23 cellular contexts compared by ENCODE assay signal in genomic region chr7:621572-622285, GRCh38.
DNase-seq lines count a peak whose midpoint lies in the region; ATAC-seq and TF ChIP-seq lines count a peak whose summit lies in the region.
"Had no signal": no experiment of that assay in that cellular context is flagged by ENCODE, and none has a peak within 500 bp of the region (broad histone marks: within the 10 kb centered on the region; RNA-seq: fewer than 3 reads in every experiment).

No MANE protein-coding gene starts in this region.

- no peak overlapping the region for H3K14ac ChIP-seq in neuronal stem cell (ENCODE audit: low read length)

- H3K79me1 ChIP-seq in neuronal stem cell (ENCODE audit: low read depth, low read length), result no peaks in the 10 kb centered on the region

- TF ChIP-seq CTCF in mammary epithelial cell (conservative IDR thresholded peaks at IDR 0.05 in 1 of 2, IDR thresholded peaks at IDR 0.05 in 1 of 2; ENCODE audit: extremely low read depth in 1 of 2, insufficient read depth in 1 of 2, low read depth in 1 of 2, low read length in 2 of 2) (no peak), colonic mucosa (IDR thresholded peaks at IDR 0.05) (no peak), endodermal cell (conservative IDR thresholded peaks at IDR 0.05) (no peak)

- H3K36me3 ChIP-seq in mammary epithelial cell (ENCODE audit: insufficient read depth, low read length), result no peaks in the 10 kb centered on the region
- H3K36me3 ChIP-seq in colonic mucosa, result no peaks in the 10 kb centered on the region
- H3K36me3 ChIP-seq in neuronal stem cell (replicated peaks in 1 of 2; ENCODE audit: control insufficient read depth in 2 of 2, insufficient read depth in 2 of 2, low read length in 2 of 2), result no peaks in the 10 kb centered on the region
- no peaks in the 10 kb centered on the region for H3K36me3 ChIP-seq in endodermal cell (ENCODE audit: control insufficient read depth, insufficient read depth, low read length)
- H3K36me3 ChIP-seq: BE2C, neural progenitor cell, tibial nerve had no signal

- peak; percentile 85 to 91 for DNase-seq in T47D (ENCODE audit: low read depth in 1 of 2, low spot score in 1 of 2)
- DNase-seq in mammary epithelial cell, result no peak
- peak; percentile 77 for DNase-seq in colonic mucosa
- no peak for DNase-seq in neuronal stem cell (ENCODE audit: low spot score)
- no peak for DNase-seq in left ventricle myocardium superior
- no peak for DNase-seq in endodermal cell
- DNase-seq: activated naive CD4-positive, alpha-beta T cell treated with Interleukin-2 at 50 U/mL for 16 hours; activated T-cell treated with anti-CD3 and anti-CD28 coated beads, Interleukin-2, amount 50 U/mL, for 24 hours; BE2C; KBM-7; NCI-H1436 treated with DMSO at 0.1 percent for 48 hours; NCI-H510A treated with DMSO at 0.1 percent for 48 hours; RPMI8226; stimulated activated CD4-positive, alpha-beta T cell treated with anti-CD3 and anti-CD28 coated beads, Interleukin-4, amount 100 ng/mL, for 24 hours; stimulated activated naive CD8-positive, alpha-beta T cell treated with anti-CD3 and anti-CD28 coated beads, Interleukin-15, amount 100 ng/mL, for 72 hours had no signal

- H3K27me3 ChIP-seq in mammary epithelial cell (ENCODE audit: insufficient read depth, low read length) (no peaks in the 10 kb centered on the region), colonic mucosa (no peaks in the 10 kb centered on the region), neuronal stem cell (ENCODE audit: control insufficient read depth in 3 of 3, insufficient read depth in 3 of 3, low read depth in 1 of 3, low read length in 3 of 3) (no peaks in the 10 kb centered on the region), endodermal cell (ENCODE audit: control insufficient read depth, insufficient read depth, low read length, poor library complexity, severe bottlenecking) (no peaks in the 10 kb centered on the region)
- H3K27me3 ChIP-seq: BE2C, heart left ventricle, neural progenitor cell, tibial nerve had no signal

- no peak overlapping the region for H3K4me3 ChIP-seq in mammary epithelial cell (replicated peaks in 1 of 3; ENCODE audit: insufficient read depth in 1 of 3, low read depth in 2 of 3, low read length in 3 of 3)
- H3K4me3 ChIP-seq in colonic mucosa, result no peak overlapping the region
- no peak overlapping the region for H3K4me3 ChIP-seq in neuronal stem cell (ENCODE audit: low read length in 2 of 2)
- no peak overlapping the region for H3K4me3 ChIP-seq in endodermal cell (ENCODE audit: low read length)
- H3K4me3 ChIP-seq: heart left ventricle, neural progenitor cell, smooth muscle cell, tibial nerve had no signal

- H3K27me3 Mint-ChIP-seq in endodermal cell (ENCODE audit: insufficient read depth), result no peaks in the 10 kb centered on the region
- H3K27me3 Mint-ChIP-seq: activated T-cell treated with anti-CD3 and anti-CD28 coated beads, Interleukin-2, amount 50 U/mL, for 24 hours; dendritic cell treated with granulocyte-macrophage colony-stimulating factor and Interleukin-4, amounts not matched to agents 40 ng/mL and 50 ng/mL, for 4 days; stimulated activated naive CD8-positive, alpha-beta T cell treated with anti-CD3 and anti-CD28 coated beads, Interleukin-15, amount 100 ng/mL, for 72 hours had no signal

- WGBS in mammary epithelial cell (ENCODE audit: low coverage, missing lambda C conversion rate), result 79% methylated on average over 8 of the region's 8 CpGs
- WGBS in neuronal stem cell (ENCODE audit: extremely low coverage in 2 of 2, insufficient read length in 2 of 2, insufficient replicate concordance in 1 of 2), 2 donors, result no CpG with 5 or more reads among the region's 8 CpGs
- 93 to 94% methylated on average over 6 to 8 of the region's 8 CpGs for WGBS in endodermal cell (ENCODE audit: insufficient coverage in 1 of 2, insufficient read length in 1 of 2), 2 experiments

- H3K9me3 ChIP-seq in mammary epithelial cell (replicated peaks; ENCODE audit: insufficient read depth, low read length) (peaks cover 16% of the 10 kb centered on the region), colonic mucosa (no peaks in the 10 kb centered on the region), neuronal stem cell (replicated peaks in 1 of 2; ENCODE audit: control insufficient read depth in 2 of 2, insufficient read depth in 1 of 2, low read depth in 1 of 2, low read length in 2 of 2) (peaks cover 21 to 22% of the 10 kb centered on the region in 2 donors), endodermal cell (ENCODE audit: control insufficient read depth, low read length) (peaks cover 65% of the 10 kb centered on the region)
- H3K9me3 ChIP-seq: BE2C had no signal

- no peak overlapping the region for H3K4ac ChIP-seq in neuronal stem cell (ENCODE audit: low read length)

- H3K9me3 Mint-ChIP-seq in endodermal cell, result peaks cover 58% of the 10 kb centered on the region

- no peak overlapping the region for H2BK5ac ChIP-seq in neuronal stem cell (ENCODE audit: low read length)

- dilution Hi-C loops in mammary epithelial cell (cut with HindIII; ENCODE audit: low sequenced_read_pairs), result no loop called here

- no peaks in the 10 kb centered on the region for H3K79me2 ChIP-seq in mammary epithelial cell (ENCODE audit: insufficient read depth, low read length)

- H3K4me2 ChIP-seq in mammary epithelial cell (ENCODE audit: insufficient read depth, low read depth, low read length) (no peak overlapping the region), neuronal stem cell (ENCODE audit: insufficient read depth, low read length, poor library complexity, severe bottlenecking) (no peak overlapping the region)
- H3K4me2 ChIP-seq: neural progenitor cell, smooth muscle cell had no signal

- peak overlapping the region; percentile 84 for H4K8ac ChIP-seq in neuronal stem cell (ENCODE audit: low read depth, low read length)

- H2BK120ac ChIP-seq in neuronal stem cell (ENCODE audit: low read depth, low read length), result no peak overlapping the region

- intact Hi-C loops in mammary epithelial cell (cut with micrococcal nuclease) (no loop called here), colonic mucosa (cut with DNase I) (loop anchor here (5.0 kb wide), 1 partner anchor 86 kb away; no protein-coding TSS in a partner anchor), left ventricle myocardium superior (cut with micrococcal nuclease) (no loop called here)

- no peak overlapping the region for H2AK5ac ChIP-seq in neuronal stem cell (ENCODE audit: low read depth, low read length)

- H3K18ac ChIP-seq in neuronal stem cell (ENCODE audit: low read length), result no peak overlapping the region

- H3K9ac ChIP-seq in mammary epithelial cell (ENCODE audit: insufficient read depth, low read length) (no peak overlapping the region), colonic mucosa (ENCODE audit: low read depth in 2 of 2, low read length in 2 of 2) (peak overlapping the region; percentile 1 to 62), neuronal stem cell (ENCODE audit: low read depth, low read length, poor library complexity) (no peak overlapping the region), endodermal cell (ENCODE audit: extremely low read depth, low read length, poor library complexity, severe bottlenecking) (no peak overlapping the region)
- H3K9ac ChIP-seq: neural progenitor cell had no signal

- BruUV-seq in mammary epithelial cell (replicated peaks; lab: Mats Ljungman, UMichigan), result no TSS peak

- ATAC-seq in left ventricle myocardium superior (no peak), GM21360 (IDR thresholded peaks at IDR 0.05; ENCODE audit: unreplicated experiment) (no peak), SK-N-SH treated with all-trans-retinoic acid at 6 μM for 48 hours (no peak)
- ATAC-seq: HCT116; heart left ventricle; stimulated activated naive CD8-positive, alpha-beta T cell treated with anti-CD3 and anti-CD28 coated beads, Interleukin-15, amount 100 ng/mL, for 72 hours had no signal

- no peak overlapping the region for H4K91ac ChIP-seq in neuronal stem cell (ENCODE audit: low read depth, low read length, poor library complexity)

- no peak overlapping the region for H2BK15ac ChIP-seq in neuronal stem cell (ENCODE audit: low read length)

- no peak overlapping the region for H3K27ac Mint-ChIP-seq in endodermal cell
- H3K27ac Mint-ChIP-seq: activated T-cell treated with anti-CD3 and anti-CD28 coated beads, Interleukin-2, amount 50 U/mL, for 24 hours; dendritic cell treated with granulocyte-macrophage colony-stimulating factor and Interleukin-4, amounts not matched to agents 40 ng/mL and 50 ng/mL, for 4 days; neural progenitor cell; stimulated activated naive CD8-positive, alpha-beta T cell treated with anti-CD3 and anti-CD28 coated beads, Interleukin-15, amount 100 ng/mL, for 72 hours had no signal

- H3K23ac ChIP-seq in neuronal stem cell (ENCODE audit: low read depth, low read length, poor library complexity), result no peak overlapping the region

- CTCF ChIA-PET in mammary epithelial cell (lab: Charles Lee; ENCODE audit: low non-redundant PET), result no interaction called here

- in situ Hi-C loops in T47D (cut with HindIII; ENCODE audit: low pct_unique_long_range_greater_than_20kb, low sequenced_read_pairs), result no loop called here
- in situ Hi-C loops in mammary epithelial cell (cut with MboI; ENCODE audit: low sequenced_read_pairs in 2 of 2), result no loop called here

- no peak overlapping the region for H3K27ac ChIP-seq in mammary epithelial cell (ENCODE audit: insufficient read depth, low read depth, low read length)
- H3K27ac ChIP-seq in colonic mucosa, result peak overlapping the region; percentile 38
- H3K27ac ChIP-seq in neuronal stem cell (replicated peaks; ENCODE audit: low read length), result no peak overlapping the region
- no peak overlapping the region for H3K27ac ChIP-seq in endodermal cell (ENCODE audit: low read depth, low read length)
- H3K27ac ChIP-seq: heart left ventricle, neural progenitor cell, tibial nerve had no signal

- no peak overlapping the region for H2BK12ac ChIP-seq in neuronal stem cell (ENCODE audit: low read length)

- H2AFZ ChIP-seq in mammary epithelial cell (ENCODE audit: low read depth, low read length), result no peak overlapping the region
- no peak overlapping the region for H2AFZ ChIP-seq in neuronal stem cell (ENCODE audit: low read length)
- H2AFZ ChIP-seq: neural progenitor cell had no signal

- H3K4me1 ChIP-seq in mammary epithelial cell (ENCODE audit: insufficient read depth, low read length), result no peaks in the 10 kb centered on the region
- peaks cover 11% of the 10 kb centered on the region for H3K4me1 ChIP-seq in colonic mucosa
- no peaks in the 10 kb centered on the region for H3K4me1 ChIP-seq in neuronal stem cell (ENCODE audit: control insufficient read depth in 2 of 2, insufficient read depth in 1 of 2, low read depth in 1 of 2, low read length in 2 of 2)
- no peaks in the 10 kb centered on the region for H3K4me1 ChIP-seq in endodermal cell (ENCODE audit: control insufficient read depth, insufficient read depth, low read length)
- H3K4me1 ChIP-seq: BE2C, neural progenitor cell, tibial nerve had no signal

- H3K36me3 Mint-ChIP-seq in endodermal cell (ENCODE audit: low read depth), result peaks cover 56% of the 10 kb centered on the region

- H3K4me1 Mint-ChIP-seq in endodermal cell, result peaks cover 2% of the 10 kb centered on the region
- H3K4me1 Mint-ChIP-seq: neural progenitor cell had no signal

- H3K4me3 Mint-ChIP-seq in endodermal cell, result no peak overlapping the region
- H3K4me3 Mint-ChIP-seq: activated T-cell treated with anti-CD3 and anti-CD28 coated beads, Interleukin-2, amount 50 U/mL, for 24 hours; dendritic cell treated with granulocyte-macrophage colony-stimulating factor and Interleukin-4, amounts not matched to agents 40 ng/mL and 50 ng/mL, for 4 days; neural progenitor cell; stimulated activated naive CD8-positive, alpha-beta T cell treated with anti-CD3 and anti-CD28 coated beads, Interleukin-15, amount 100 ng/mL, for 72 hours had no signal

- H4K20me1 ChIP-seq in mammary epithelial cell (ENCODE audit: insufficient read depth, low read length), result no peaks in the 10 kb centered on the region

Comparison
In these comparisons a context has a peak if more than half of its experiments do, and no peak if none do; other contexts are left out.
1. DNase-seq: peak in T47D (2 of 2) and colonic mucosa (single experiment); none in mammary epithelial cell (single experiment), neuronal stem cell (single experiment), left ventricle myocardium superior (single experiment) and endodermal cell (single experiment).
2. H3K9ac ChIP-seq: peak in colonic mucosa (2 of 2); none in mammary epithelial cell (single experiment), neuronal stem cell (single experiment) and endodermal cell (single experiment).